Comparison of ENCODE assay signal across 8 cellular contexts in genomic region chr12:40225337-40225983, GRCh38. TPM values are rescaled to one million over a fixed set of nuclear protein-coding genes. Genes with fewer than 3 reads are reported as not detected.
DNase-seq lines count a peak whose midpoint lies in the region; ATAC-seq and TF ChIP-seq lines count a peak whose summit lies in the region.

No MANE protein-coding gene starts in this region.

- no peak overlapping the region for H2AK9ac ChIP-seq in IMR-90 (replicated peaks; ENCODE audit: low read depth, low read length, poor library complexity)

- H3K4me2 ChIP-seq in IMR-90 (ENCODE audit: low read depth, low read length), result peak overlapping the region; percentile 56

- no peak overlapping the region for H2AK5ac ChIP-seq in IMR-90 (ENCODE audit: low read depth, low read length)

- H3K23ac ChIP-seq in IMR-90 (ENCODE audit: low read depth, low read length), result no peak overlapping the region

- H3K56ac ChIP-seq in IMR-90 (ENCODE audit: extremely low read depth, insufficient read depth, low read length), result no peak overlapping the region; the same call in 1 of the 2 replicates

- TF ChIP-seq RAD21 in IMR-90 (IDR thresholded peaks at IDR 0.05; ENCODE audit: low read length), result no peak

- no peak for TF ChIP-seq CTCF in IMR-90 (conservative IDR thresholded peaks at IDR 0.05; ENCODE audit: low read depth, low read length)
- no peak for TF ChIP-seq CTCF in brain microvascular endothelial cell (IDR thresholded peaks at IDR 0.05; ENCODE audit: low read depth, low read length, missing control alignments)
- no peak for TF ChIP-seq CTCF in suprapubic skin (IDR thresholded peaks at IDR 0.05)

- H3K4me3 ChIP-seq in IMR-90 (ENCODE audit: insufficient read depth, low read depth, low read length), result peak overlapping the region; percentile 52
- H3K4me3 ChIP-seq in brain microvascular endothelial cell (ENCODE audit: low read depth, low read length), result peak overlapping the region; percentile 59
- H3K4me3 ChIP-seq in suprapubic skin, result peak overlapping the region; percentile 61

- peak overlapping the region; percentile 91 for H2AFZ ChIP-seq in IMR-90 (replicated peaks; ENCODE audit: low read length, poor library complexity)

- ATAC-seq in IMR-90 (ENCODE audit: low read depth) (no peak), left lobe of liver (peak; percentile 11), HG03139 (IDR thresholded peaks at IDR 0.05; ENCODE audit: unreplicated experiment) (no peak)

- no peak overlapping the region for H3K18ac ChIP-seq in IMR-90 (ENCODE audit: low read depth, low read length)

- peaks cover 2% of the 10 kb centered on the region; the same call in 1 of the 2 replicates for H3K4me1 ChIP-seq in IMR-90 (ENCODE audit: control insufficient read depth, insufficient read depth, low read length)
- peaks cover 36% of the 10 kb centered on the region for H3K4me1 ChIP-seq in suprapubic skin

- no CpG with 5 or more reads among the region's 12 CpGs for WGBS in IMR-90 (ENCODE audit: extremely low coverage in 2 of 2, insufficient read length in 1 of 2), 2 experiments
- 25% methylated on average over 12 of the region's 12 CpGs for WGBS in suprapubic skin

- TF ChIP-seq POLR2A in IMR-90 (IDR thresholded peaks at IDR 0.05; ENCODE audit: low read depth, low read length) (no peak), suprapubic skin (IDR thresholded peaks at IDR 0.05) (no peak)

- peak overlapping the region; percentile 37; the same call in 1 of the 2 replicates for H3K14ac ChIP-seq in IMR-90 (replicated peaks; ENCODE audit: low read depth, low read length)

- H3K9ac ChIP-seq in IMR-90 (ENCODE audit: low read depth, low read length), result peak overlapping the region; percentile 44

- H4K8ac ChIP-seq in IMR-90 (ENCODE audit: low read depth in 2 of 2, low read length in 2 of 2), result peak overlapping the region in 1 of 2 experiments; percentile 45; a peak in 1 of 4 replicates

- in situ Hi-C loops in IMR-90 (cut with MboI; ENCODE audit: low sequenced_read_pairs) (no loop called here), brain microvascular endothelial cell (cut with HindIII; ENCODE audit: low pct_ligation_motif_present, low sequenced_read_pairs) (no loop called here)

- no peak overlapping the region for H4K91ac ChIP-seq in IMR-90 (ENCODE audit: insufficient read depth, low read depth, low read length)

- H3K27me3 ChIP-seq in IMR-90 (ENCODE audit: control insufficient read depth, insufficient read depth, low read length) (no peaks in the 10 kb centered on the region), brain microvascular endothelial cell (replicated peaks) (no peaks in the 10 kb centered on the region), suprapubic skin (no peaks in the 10 kb centered on the region)

- no peak for TF ChIP-seq EP300 in suprapubic skin (IDR thresholded peaks at IDR 0.05)

- H2BK20ac ChIP-seq in IMR-90 (ENCODE audit: low read depth, low read length), result no peak overlapping the region

- no peak overlapping the region for H3K27ac ChIP-seq in IMR-90 (ENCODE audit: insufficient read depth, low read length)
- no peak overlapping the region for H3K27ac ChIP-seq in brain microvascular endothelial cell
- peak overlapping the region; percentile 87 for H3K27ac ChIP-seq in suprapubic skin

- no peak overlapping the region for H3K4ac ChIP-seq in IMR-90 (ENCODE audit: low read depth, low read length)

- CTCF ChIA-PET in IMR-90 (lab: Yijun Ruan, JAX), result no interaction called here

- H2BK5ac ChIP-seq in IMR-90 (ENCODE audit: low read depth, low read length, poor library complexity, severe bottlenecking), result no peak overlapping the region

- H4K20me1 ChIP-seq in IMR-90 (ENCODE audit: insufficient read depth, low read length), result no peaks in the 10 kb centered on the region

- H4K5ac ChIP-seq in IMR-90 (ENCODE audit: low read depth, low read length), result peak overlapping the region; percentile 0; the same call in 1 of the 2 replicates

- no peaks in the 10 kb centered on the region for H3K9me3 ChIP-seq in IMR-90 (ENCODE audit: control insufficient read depth, insufficient read depth, low read length)
- no peaks in the 10 kb centered on the region for H3K9me3 ChIP-seq in suprapubic skin

- intact Hi-C loops in IMR-90 (cut with micrococcal nuclease), result no loop called here

- DNase-seq in IMR-90 (no peak), brain microvascular endothelial cell (no peak), left lobe of liver (ENCODE audit: low spot score) (no peak), suprapubic skin (ENCODE audit: low spot score in 2 of 2) (no peak), NCI-H1436 treated with DMSO at 0.1 percent for 48 hours (lab: John Stamatoyannopoulos, UW) (no peak), EL (no peak), H4 (ENCODE audit: low spot score) (no peak)

- no TSS peak for BruUV-seq in IMR-90 (replicated peaks; lab: Mats Ljungman, UMichigan)

- H3K36me3 ChIP-seq in IMR-90 (ENCODE audit: control insufficient read depth, insufficient read depth, low read length) (no peaks in the 10 kb centered on the region), brain microvascular endothelial cell (replicated peaks) (no peaks in the 10 kb centered on the region), suprapubic skin (no peaks in the 10 kb centered on the region)

- H2BK120ac ChIP-seq in IMR-90 (ENCODE audit: low read depth, low read length), result no peak overlapping the region

- H3K79me1 ChIP-seq in IMR-90 (ENCODE audit: low read depth in 1 of 2, low read length in 2 of 2), result no peaks in the 10 kb centered on the region

- H3K9me1 ChIP-seq in IMR-90 (ENCODE audit: insufficient read depth, low read length), result no peaks in the 10 kb centered on the region

- H2BK15ac ChIP-seq in IMR-90 (ENCODE audit: low read depth, low read length), result no peak overlapping the region

- POLR2A ChIA-PET in IMR-90 (lab: Charles Lee; ENCODE audit: unreplicated experiment), result no interaction called here

- dilution Hi-C loops in IMR-90 (cut with HindIII; ENCODE audit: low sequenced_read_pairs, unreplicated experiment), result no loop called here

TF ChIP-seq in IMR-90, 13 proteins besides CTCF, POLR2A, EP300 and RAD21:
- TF ChIP-seq ELK1 (IDR thresholded peaks at IDR 0.05; ENCODE audit: borderline replicate concordance, low read depth, low read length) (no peak), FOS (IDR thresholded peaks at IDR 0.05; ENCODE audit: low read depth, low read length) (no peak), MAZ (IDR thresholded peaks at IDR 0.05; ENCODE audit: borderline replicate concordance, low read depth, low read length) (no peak), USF2 (IDR thresholded peaks at IDR 0.05; ENCODE audit: low read depth, low read length) (no peak), CEBPB (IDR thresholded peaks at IDR 0.05; ENCODE audit: low read depth, low read length) (peak; percentile 77), RCOR1 (IDR thresholded peaks at IDR 0.05; ENCODE audit: insufficient replicate concordance, low read length) (no peak)

RNA-seq across cellular contexts. Expression of gene LRRK2, which starts 0.7 kb away (rescaled TPM):
- total RNA-seq in IMR-90 (2012; rRNA removed) (0.54 and 1.1 TPM in 2 replicates), left lobe of liver (7.0 TPM), suprapubic skin (10 to 100 TPM in 2 of 4 donors, 1 to 10 TPM in 2; 3.6 to 20.8 (median 11.1) TPM)
- polyA plus RNA-seq in IMR-90 (2012; rRNA removed), result 0.17 and 0.36 TPM in 2 replicates
- polyA plus RNA-seq in IMR-90 (2012; cell fraction: cytosol; rRNA removed), result 0.04 and 0.05 TPM in 2 replicates
- polyA plus RNA-seq in IMR-90 (2012; cell fraction: nucleus; rRNA removed; ENCODE audit: low replicate concordance), result 0.05 and 0.73 TPM in 2 replicates
- total RNA-seq in H4 (2014; rRNA removed; shearing (Covaris generic)), result 0.72 and 1.1 TPM in 2 replicates
